In the genomic region with DNA sequence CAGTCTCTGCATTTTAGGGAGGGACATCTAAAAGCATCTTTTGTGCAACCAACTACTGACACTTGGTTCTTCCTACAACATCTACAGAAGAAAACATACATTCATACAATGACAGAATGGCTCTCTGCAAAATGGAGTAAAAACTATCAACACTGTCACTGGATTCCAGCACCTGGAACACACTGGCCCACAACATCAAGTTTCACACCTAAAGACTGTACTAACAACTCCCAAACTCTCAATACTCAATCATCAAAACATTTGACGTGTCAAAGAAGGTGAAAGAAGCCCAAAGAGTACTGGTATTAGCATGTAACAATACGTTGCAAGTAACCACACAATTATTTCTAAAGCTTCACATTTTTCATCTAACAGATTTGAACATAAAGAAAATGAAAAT, we compare ENCODE assay signal across 8 cellular contexts. TPM values are rescaled to one million over a fixed set of nuclear protein-coding genes. Genes with fewer than 3 reads are reported as not detected.
DNase-seq lines count a peak whose midpoint lies in the region; ATAC-seq, FAIRE-seq and TF ChIP-seq lines count a peak whose summit lies in the region.

No MANE protein-coding gene starts in this region.

- H3K4me3 Mint-ChIP-seq in activated naive CD8-positive, alpha-beta T cell treated with anti-CD3 and anti-CD28 coated beads for 36 hours, result peak overlapping the region; percentile 94

- FAIRE-seq in kidney (lab: Jason Lieb, UNC), result no peak

- H3K27me3 Mint-ChIP-seq in activated naive CD8-positive, alpha-beta T cell treated with anti-CD3 and anti-CD28 coated beads for 36 hours, result no peaks in the 10 kb centered on the region

- peaks cover 57% of the 10 kb centered on the region for H3K36me3 Mint-ChIP-seq in activated naive CD8-positive, alpha-beta T cell treated with anti-CD3 and anti-CD28 coated beads for 36 hours

- WGBS in right cardiac atrium, result 26% methylated on average over 2 of the region's 2 CpGs

- H3K27me3 ChIP-seq in right cardiac atrium (ENCODE audit: control insufficient read depth, insufficient read depth) (no peaks in the 10 kb centered on the region), upper lobe of right lung (no peaks in the 10 kb centered on the region)

- no peak overlapping the region for H3K27ac ChIP-seq in right cardiac atrium (ENCODE audit: low read length)
- H3K27ac ChIP-seq in kidney (ENCODE audit: low read depth in 2 of 2, low read length in 2 of 2), result no peak overlapping the region
- H3K27ac ChIP-seq in upper lobe of right lung, result no peak overlapping the region

- H3K4me1 ChIP-seq in right cardiac atrium (ENCODE audit: control insufficient read depth, insufficient read depth, low read length) (peaks cover 5% of the 10 kb centered on the region), kidney (ENCODE audit: control insufficient read depth in 1 of 2, insufficient read depth in 1 of 2, low read depth in 1 of 2, low read length in 2 of 2) (peaks cover 6 to 19% of the 10 kb centered on the region in 2 donors), upper lobe of right lung (peaks cover 50% of the 10 kb centered on the region)

- H3K9me3 ChIP-seq in right cardiac atrium (ENCODE audit: control insufficient read depth, low read length), result no peaks in the 10 kb centered on the region
- H3K9me3 ChIP-seq in kidney (ENCODE audit: control insufficient read depth in 1 of 2, low read length in 2 of 2), result no peaks in the 10 kb centered on the region
- no peaks in the 10 kb centered on the region for H3K9me3 ChIP-seq in upper lobe of right lung

- DNase-seq in right cardiac atrium (no peak), Right ventricle myocardium inferior (ENCODE audit: missing footprints) (no peak), kidney (no peak), upper lobe of right lung (no peak), RPMI8226 (no peak), NCI-H1092 (lab: John Stamatoyannopoulos, UW) (no peak), NCI-H1105 (lab: John Stamatoyannopoulos, UW) (no peak)
- no peak for DNase-seq in activated naive CD8-positive, alpha-beta T cell treated with anti-CD3 and anti-CD28 coated beads for 36 hours

- no peak overlapping the region for H3K9ac ChIP-seq in kidney (ENCODE audit: low read length in 2 of 2)

- no peak for ATAC-seq in right cardiac atrium
- ATAC-seq in Right ventricle myocardium inferior, result no peak
- no peak for ATAC-seq in upper lobe of right lung

- peaks cover 47% of the 10 kb centered on the region for H3K4me1 Mint-ChIP-seq in activated naive CD8-positive, alpha-beta T cell treated with anti-CD3 and anti-CD28 coated beads for 36 hours

- H3K36me3 ChIP-seq in kidney (ENCODE audit: control insufficient read depth in 1 of 2, insufficient read depth in 2 of 2, low read length in 2 of 2) (no peaks in the 10 kb centered on the region), upper lobe of right lung (no peaks in the 10 kb centered on the region)

- peak overlapping the region; percentile 41 for H3K4me3 ChIP-seq in right cardiac atrium (ENCODE audit: low read length)
- peak overlapping the region; percentile 52 to 95 for H3K4me3 ChIP-seq in kidney (ENCODE audit: low read length in 2 of 2)
- peak overlapping the region; percentile 90 for H3K4me3 ChIP-seq in upper lobe of right lung

- H3K9me3 Mint-ChIP-seq in activated naive CD8-positive, alpha-beta T cell treated with anti-CD3 and anti-CD28 coated beads for 36 hours, result peaks cover 9% of the 10 kb centered on the region

- TF ChIP-seq CTCF in kidney (IDR thresholded peaks at IDR 0.05; ENCODE audit: borderline replicate concordance, extremely low read depth, insufficient read depth), result no peak
- no peak for TF ChIP-seq CTCF in upper lobe of right lung (IDR thresholded peaks at IDR 0.05)

- intact Hi-C loops in right cardiac atrium (cut with DNase I), result no loop called here
- intact Hi-C loops in Right ventricle myocardium inferior (cut with DNase I), result loop anchor here (2.0 kb wide), 1 partner anchor 46 kb away; no protein-coding TSS in a partner anchor
- intact Hi-C loops in kidney (cut with DNase I), result no loop called here
- intact Hi-C loops in upper lobe of right lung (cut with DNase I), result no loop called here

- H3K27ac Mint-ChIP-seq in activated naive CD8-positive, alpha-beta T cell treated with anti-CD3 and anti-CD28 coated beads for 36 hours, result peak overlapping the region; percentile 97

RNA-seq across cellular contexts. Expression of a gene that starts 2.2 kb away (rescaled TPM):
- total RNA-seq in right cardiac atrium, result 10 to 100 TPM; 67.5 to 82.7 (median 77.9) TPM
- 63.2 TPM for polyA plus RNA-seq in right cardiac atrium
- total RNA-seq in Right ventricle myocardium inferior, result 49.6 TPM
- 100 to 1,000 TPM; 290 to 304 TPM for total RNA-seq in activated naive CD8-positive, alpha-beta T cell treated with anti-CD3 and anti-CD28 coated beads for 36 hours
- 145 TPM for total RNA-seq in kidney
- 128 TPM for polyA plus RNA-seq in kidney (ENCODE audit: insufficient read depth, low read depth, low replicate concordance)
- 179 TPM for total RNA-seq in upper lobe of right lung

RNA-seq across cellular contexts. Expression of a gene that starts 2.2 kb away (rescaled TPM):
- 10 to 100 TPM; 46.1 to 59.1 (median 53.6) TPM for total RNA-seq in right cardiac atrium
- 8.7 TPM for polyA plus RNA-seq in right cardiac atrium
- total RNA-seq in Right ventricle myocardium inferior, result 41.4 TPM
- 100 to 1,000 TPM; 161 to 169 TPM for total RNA-seq in activated naive CD8-positive, alpha-beta T cell treated with anti-CD3 and anti-CD28 coated beads for 36 hours
- total RNA-seq in kidney, result 101 TPM
- 11.1 TPM for polyA plus RNA-seq in kidney (ENCODE audit: insufficient read depth, low read depth, low replicate concordance)
- total RNA-seq in upper lobe of right lung, result 72.5 TPM

RNA-seq across cellular contexts. Expression of a gene that starts 36.6 kb away (rescaled TPM):
- 10 to 100 TPM; 29.2 to 41.7 (median 35.2) TPM for total RNA-seq in right cardiac atrium
- polyA plus RNA-seq in right cardiac atrium, result 36.5 TPM
- 54.3 TPM for total RNA-seq in Right ventricle myocardium inferior
- 10 to 100 TPM; 37.2 to 38.2 TPM for total RNA-seq in activated naive CD8-positive, alpha-beta T cell treated with anti-CD3 and anti-CD28 coated beads for 36 hours
- 31.5 TPM for total RNA-seq in kidney
- 71.2 TPM for polyA plus RNA-seq in kidney (ENCODE audit: insufficient read depth, low read depth, low replicate concordance)
- 19.5 TPM for total RNA-seq in upper lobe of right lung

RNA-seq across cellular contexts. Expression of a gene that starts 36.7 kb away (rescaled TPM):
- total RNA-seq in right cardiac atrium (100 to 1,000 TPM; 156 to 187 (median 168) TPM), Right ventricle myocardium inferior (190 TPM), kidney (141 TPM), upper lobe of right lung (77.9 TPM)
- polyA plus RNA-seq in right cardiac atrium (379 TPM), kidney (ENCODE audit: insufficient read depth, low read depth, low replicate concordance) (408 TPM)
- 100 to 1,000 TPM; 121 to 137 TPM for total RNA-seq in activated naive CD8-positive, alpha-beta T cell treated with anti-CD3 and anti-CD28 coated beads for 36 hours

RNA-seq across cellular contexts. Expression of a gene that starts 46.9 kb away (rescaled TPM):
- total RNA-seq in right cardiac atrium (1 to 10 TPM; 3.7 to 5.0 (median 4.4) TPM), Right ventricle myocardium inferior (1.6 TPM), kidney (16.0 TPM), upper lobe of right lung (2.9 TPM)
- polyA plus RNA-seq in right cardiac atrium (6.7 TPM), kidney (ENCODE audit: insufficient read depth, low read depth, low replicate concordance) (13.1 TPM)
- total RNA-seq in activated naive CD8-positive, alpha-beta T cell treated with anti-CD3 and anti-CD28 coated beads for 36 hours, result 1 to 10 TPM; 7.8 to 8.0 TPM
